ENCODE assay signal across 5 cellular contexts in the genomic region with DNA sequence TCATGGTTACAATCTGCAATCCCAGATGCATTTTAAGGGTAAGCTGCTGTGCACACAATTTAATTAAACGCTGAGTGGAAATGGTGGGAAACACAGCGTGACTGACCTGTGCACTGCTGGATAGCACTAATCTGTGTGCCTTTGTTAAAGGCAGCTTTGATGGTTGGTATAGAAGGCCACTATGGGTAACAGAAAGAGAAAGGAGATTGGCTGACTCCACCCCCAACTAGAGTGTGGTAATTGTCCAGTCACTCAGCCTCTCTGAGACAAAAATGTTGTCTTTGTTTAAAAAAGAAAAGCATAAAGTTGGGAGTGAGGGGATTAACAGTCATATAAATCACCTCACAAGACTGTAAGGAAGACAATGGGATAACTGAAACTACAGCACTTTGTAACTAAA. TPM values are rescaled to one million over a fixed set of nuclear protein-coding genes. Genes with fewer than 3 reads are reported as not detected.
"Had no signal": no experiment of that assay in that cellular context is flagged by ENCODE, and none has a peak within 500 bp of the region (broad histone marks: within the 10 kb centered on the region; RNA-seq: fewer than 3 reads in every experiment).

No MANE protein-coding gene starts in this region.

RNA-seq across cellular contexts. Expression of a gene that starts 48.8 kb away (rescaled TPM):
- total RNA-seq: activated CD4-positive, alpha-beta memory T cell treated with anti-CD3 and anti-CD28 coated beads for 36 hours; activated naive CD4-positive, alpha-beta T cell treated with anti-CD3 and anti-CD28 coated beads for 36 hours; activated naive CD4-positive, alpha-beta T cell treated with anti-CD3 and anti-CD28 coated beads, Interleukin-2, amount 50 U/mL, for 72 hours; activated T-helper 1 cell treated with anti-CD3 and anti-CD28 coated beads, Interleukin-12 subunit alpha, Interleukin-12 subunit beta, Interleukin-2, Interleukin-4 antibody, amounts not matched to agents 30 ng/mL and 10 ng/mL and 1 ng/mL, durations not matched to agents 14 hours and 24 hours and 36 hours; OCI-LY7 had no signal
